In the genomic region with DNA sequence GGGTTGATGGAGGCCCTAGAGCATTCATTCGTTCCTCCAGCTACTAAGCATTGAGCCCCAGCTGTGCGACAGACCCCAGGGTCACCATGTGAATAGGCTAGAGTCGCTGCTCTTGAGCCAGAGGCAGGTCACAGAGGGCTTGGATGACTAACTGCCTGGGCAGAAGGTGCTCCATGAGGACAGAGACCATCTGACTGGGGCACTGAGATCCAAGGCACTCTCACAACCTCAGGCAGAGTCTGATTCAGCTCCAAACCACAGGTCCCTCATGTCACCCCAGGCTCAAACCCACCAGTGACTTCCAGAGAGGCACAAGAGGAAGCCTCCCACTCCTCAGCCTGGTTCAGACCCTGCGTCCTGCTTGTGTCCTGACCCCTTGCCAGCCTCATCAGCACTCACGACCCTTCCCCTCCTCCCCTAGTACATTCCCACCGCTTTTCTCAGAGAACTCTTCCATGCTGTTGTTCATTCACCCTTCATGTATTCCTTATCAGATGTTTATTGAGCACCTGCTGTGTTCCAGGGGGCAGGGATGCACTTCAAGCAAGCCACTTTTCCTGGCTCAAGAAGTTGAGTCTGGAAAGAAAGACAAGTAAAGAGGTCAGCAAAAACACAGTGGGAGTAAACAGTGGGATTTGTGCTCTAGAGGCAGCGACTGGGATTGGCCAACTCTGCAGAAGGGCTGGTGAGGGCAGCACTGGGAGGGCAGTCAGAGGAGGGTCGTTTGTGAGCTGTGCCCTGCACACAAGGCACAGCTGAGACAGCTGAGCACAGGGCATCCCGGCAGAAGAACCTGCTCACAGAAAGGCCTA, we compare ENCODE assay signal across 1 cellular context.
TF ChIP-seq lines count a peak whose summit lies in the region.

No MANE protein-coding gene starts in this region.

TF ChIP-seq in HEK293, 187 proteins besides CTCF, POLR2A, EP300 and RAD21:
- TF ChIP-seq, protein P1, sequence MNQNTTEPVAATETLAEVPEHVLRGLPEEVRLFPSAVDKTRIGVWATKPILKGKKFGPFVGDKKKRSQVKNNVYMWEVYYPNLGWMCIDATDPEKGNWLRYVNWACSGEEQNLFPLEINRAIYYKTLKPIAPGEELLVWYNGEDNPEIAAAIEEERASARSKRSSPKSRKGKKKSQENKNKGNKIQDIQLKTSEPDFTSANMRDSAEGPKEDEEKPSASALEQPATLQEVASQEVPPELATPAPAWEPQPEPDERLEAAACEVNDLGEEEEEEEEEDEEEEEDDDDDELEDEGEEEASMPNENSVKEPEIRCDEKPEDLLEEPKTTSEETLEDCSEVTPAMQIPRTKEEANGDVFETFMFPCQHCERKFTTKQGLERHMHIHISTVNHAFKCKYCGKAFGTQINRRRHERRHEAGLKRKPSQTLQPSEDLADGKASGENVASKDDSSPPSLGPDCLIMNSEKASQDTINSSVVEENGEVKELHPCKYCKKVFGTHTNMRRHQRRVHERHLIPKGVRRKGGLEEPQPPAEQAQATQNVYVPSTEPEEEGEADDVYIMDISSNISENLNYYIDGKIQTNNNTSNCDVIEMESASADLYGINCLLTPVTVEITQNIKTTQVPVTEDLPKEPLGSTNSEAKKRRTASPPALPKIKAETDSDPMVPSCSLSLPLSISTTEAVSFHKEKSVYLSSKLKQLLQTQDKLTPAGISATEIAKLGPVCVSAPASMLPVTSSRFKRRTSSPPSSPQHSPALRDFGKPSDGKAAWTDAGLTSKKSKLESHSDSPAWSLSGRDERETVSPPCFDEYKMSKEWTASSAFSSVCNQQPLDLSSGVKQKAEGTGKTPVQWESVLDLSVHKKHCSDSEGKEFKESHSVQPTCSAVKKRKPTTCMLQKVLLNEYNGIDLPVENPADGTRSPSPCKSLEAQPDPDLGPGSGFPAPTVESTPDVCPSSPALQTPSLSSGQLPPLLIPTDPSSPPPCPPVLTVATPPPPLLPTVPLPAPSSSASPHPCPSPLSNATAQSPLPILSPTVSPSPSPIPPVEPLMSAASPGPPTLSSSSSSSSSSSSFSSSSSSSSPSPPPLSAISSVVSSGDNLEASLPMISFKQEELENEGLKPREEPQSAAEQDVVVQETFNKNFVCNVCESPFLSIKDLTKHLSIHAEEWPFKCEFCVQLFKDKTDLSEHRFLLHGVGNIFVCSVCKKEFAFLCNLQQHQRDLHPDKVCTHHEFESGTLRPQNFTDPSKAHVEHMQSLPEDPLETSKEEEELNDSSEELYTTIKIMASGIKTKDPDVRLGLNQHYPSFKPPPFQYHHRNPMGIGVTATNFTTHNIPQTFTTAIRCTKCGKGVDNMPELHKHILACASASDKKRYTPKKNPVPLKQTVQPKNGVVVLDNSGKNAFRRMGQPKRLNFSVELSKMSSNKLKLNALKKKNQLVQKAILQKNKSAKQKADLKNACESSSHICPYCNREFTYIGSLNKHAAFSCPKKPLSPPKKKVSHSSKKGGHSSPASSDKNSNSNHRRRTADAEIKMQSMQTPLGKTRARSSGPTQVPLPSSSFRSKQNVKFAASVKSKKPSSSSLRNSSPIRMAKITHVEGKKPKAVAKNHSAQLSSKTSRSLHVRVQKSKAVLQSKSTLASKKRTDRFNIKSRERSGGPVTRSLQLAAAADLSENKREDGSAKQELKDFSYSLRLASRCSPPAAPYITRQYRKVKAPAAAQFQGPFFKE (tag by site-specific recombination; IDR thresholded peaks at IDR 0.05; ENCODE audit: borderline replicate concordance) = no peak
- TF ChIP-seq ZNF16 (tag by site-specific recombination; IDR thresholded peaks at IDR 0.05; ENCODE audit: low read depth) = no peak
- TF ChIP-seq ZIC2 (tag by site-specific recombination; IDR thresholded peaks at IDR 0.05) = peak; percentile 56; the same call in 1 of the 2 replicates
- no peak for TF ChIP-seq ZNF473 (tag by site-specific recombination; IDR thresholded peaks at IDR 0.05)
